In genomic region chr1:109213345-109213823, GRCh38 we compare ENCODE assay signal across 8 cellular contexts. TPM values are rescaled to one million over a fixed set of nuclear protein-coding genes. Genes with fewer than 3 reads are reported as not detected.
DNase-seq lines count a peak whose midpoint lies in the region; ATAC-seq and TF ChIP-seq lines count a peak whose summit lies in the region.

No MANE protein-coding gene starts in this region.

- H3K27ac Mint-ChIP-seq in CD14-positive monocyte, result peak overlapping the region in 5 of 7 donors; percentile 25 to 95 (median 63)
- H3K27ac Mint-ChIP-seq in nephron progenitor cell, result no peak overlapping the region

- ATAC-seq in sciatic nerve, result no peak
- ATAC-seq in GM18861 (IDR thresholded peaks at IDR 0.05; ENCODE audit: unreplicated experiment), result no peak
- ATAC-seq in GM19351 (IDR thresholded peaks at IDR 0.05; ENCODE audit: unreplicated experiment), result no peak

- H3K36me3 Mint-ChIP-seq in CD14-positive monocyte (peaks cover 11 to 17% of the 10 kb centered on the region in 2 donors), nephron progenitor cell (ENCODE audit: low read depth) (peaks cover 17% of the 10 kb centered on the region)

- H3K27me3 Mint-ChIP-seq in CD14-positive monocyte (ENCODE audit: low read depth in 3 of 3), result peaks cover 2 to 7% (median 3%) of the 10 kb centered on the region in 3 donors
- peaks cover 7% of the 10 kb centered on the region for H3K27me3 Mint-ChIP-seq in nephron progenitor cell (ENCODE audit: low read depth, poor library complexity)

- H3K4me3 Mint-ChIP-seq in CD14-positive monocyte (peak overlapping the region; percentile 100), nephron progenitor cell (peak overlapping the region; percentile 93)

- TF ChIP-seq EP300 in Ishikawa (IDR thresholded peaks at IDR 0.05; ENCODE audit: borderline replicate concordance), result no peak

- H3K9me3 Mint-ChIP-seq in CD14-positive monocyte, result peaks cover 0 to 2% (median 0%) of the 10 kb centered on the region in 7 donors
- peaks cover 1% of the 10 kb centered on the region for H3K9me3 Mint-ChIP-seq in nephron progenitor cell

- DNase-seq in CD14-positive monocyte (ENCODE audit: low spot score) (no peak), nephron progenitor cell (no peak), sciatic nerve (ENCODE audit: low spot score) (no peak), globus pallidus (ENCODE audit: low spot score) (no peak)

- TF ChIP-seq CTCF in CD14-positive monocyte (IDR thresholded peaks at IDR 0.05), result no peak
- no peak for TF ChIP-seq CTCF in nephron progenitor cell (IDR thresholded peaks at IDR 0.05)

- intact Hi-C loops in CD14-positive monocyte (cut with micrococcal nuclease), result no loop called here
- intact Hi-C loops in sciatic nerve (cut with DNase I), result no loop called here

- H3K4me1 Mint-ChIP-seq in CD14-positive monocyte (peaks cover 36% of the 10 kb centered on the region), nephron progenitor cell (peaks cover 24% of the 10 kb centered on the region)

- TF ChIP-seq RAD21 in Ishikawa (IDR thresholded peaks at IDR 0.05; ENCODE audit: low read depth), result no peak

- H3K27ac ChIP-seq in cingulate gyrus (ENCODE audit: low read depth, low read length), result peak overlapping the region; percentile 90

TF ChIP-seq in Ishikawa, 13 proteins besides CTCF, POLR2A, EP300 and RAD21:
- no peak for TF ChIP-seq TCF12 (IDR thresholded peaks at IDR 0.05; ENCODE audit: low read depth)
- TF ChIP-seq ZBTB7A (IDR thresholded peaks at IDR 0.05; ENCODE audit: low read depth), result peak; percentile 32; the same call in 1 of the 2 replicates

RNA-seq across cellular contexts. Expression of gene SARS1, which starts 0.3 kb away (rescaled TPM):
- polyA plus RNA-seq in CD14-positive monocyte, result 100 to 1,000 TPM in 1 of 2 donors, 10 to 100 TPM in 1; 99.1 to 107 TPM
- 123 TPM for total RNA-seq in sciatic nerve

RNA-seq across cellular contexts. Expression of gene CELSR2, which starts 36.0 kb away (rescaled TPM):
- polyA plus RNA-seq in CD14-positive monocyte, result under 1 TPM; 0.03 to 0.04 TPM
- 24.0 TPM for total RNA-seq in sciatic nerve
